ENCODE assay signal across 16 cellular contexts in genomic region chr6:3319801-3320200, GRCh38.
DNase-seq lines count a peak whose midpoint lies in the region; ATAC-seq and TF ChIP-seq lines count a peak whose summit lies in the region.
"Had no signal": no experiment of that assay in that cellular context is flagged by ENCODE, and none has a peak within 500 bp of the region (broad histone marks: within the 10 kb centered on the region; RNA-seq: fewer than 3 reads in every experiment).

No MANE protein-coding gene starts in this region.

- peaks cover 0 to 32% (median 10%) of the 10 kb centered on the region in 5 donors for H3K36me3 Mint-ChIP-seq in naive thymus-derived CD4-positive, alpha-beta T cell
- H3K36me3 Mint-ChIP-seq in type B pancreatic cell: peaks cover 29% of the 10 kb centered on the region
- peaks cover 55% of the 10 kb centered on the region for H3K36me3 Mint-ChIP-seq in Caco-2 (ENCODE audit: insufficient read depth, unreplicated experiment)

- DNase-seq in M059J (ENCODE audit: low read depth) (peak; percentile 30), coronary artery (ENCODE audit: low spot score) (peak; percentile 47), type B pancreatic cell (ENCODE audit: extremely low spot score, unreplicated experiment) (no peak), Caco-2 (no peak), left lung (no peak)
- DNase-seq in naive thymus-derived CD4-positive, alpha-beta T cell: no peak
- DNase-seq: CD4-positive, CD25-positive, alpha-beta regulatory T cell; COR-L47; DMS79 treated with DMSO at 0.1 percent for 48 hours; Kasumi-1; MG63; NCI-H187; PC-3; Right ventricle myocardium superior had no signal

- POLR2A ChIA-PET in naive thymus-derived CD4-positive, alpha-beta T cell (lab: Charles Lee): no interaction called here
- POLR2A ChIA-PET in Caco-2 (lab: Charles Lee): no interaction called here

- intact Hi-C loops in naive thymus-derived CD4-positive, alpha-beta T cell (cut with micrococcal nuclease): loop anchor here in 1 of 2 donors (5.0 kb wide), 1 partner anchor 52 kb away; no protein-coding TSS in a partner anchor
- intact Hi-C loops in Caco-2 (cut with micrococcal nuclease; ENCODE audit: unreplicated experiment): no loop called here
- intact Hi-C loops in left lung (cut with DNase I): no loop called here

- CTCF ChIA-PET in naive thymus-derived CD4-positive, alpha-beta T cell (lab: Charles Lee): no interaction called here
- CTCF ChIA-PET in Caco-2 (lab: Charles Lee): no interaction called here

- H3K27me3 Mint-ChIP-seq in naive thymus-derived CD4-positive, alpha-beta T cell: peaks cover 0 to 16% (median 0%) of the 10 kb centered on the region in 5 donors
- H3K27me3 Mint-ChIP-seq in type B pancreatic cell (no peaks in the 10 kb centered on the region), Caco-2 (ENCODE audit: insufficient read depth, unreplicated experiment) (no peaks in the 10 kb centered on the region)

- peaks cover 12 to 38% (median 30%) of the 10 kb centered on the region in 7 donors for H3K4me1 Mint-ChIP-seq in naive thymus-derived CD4-positive, alpha-beta T cell
- peaks cover 40% of the 10 kb centered on the region for H3K4me1 Mint-ChIP-seq in type B pancreatic cell (ENCODE audit: unreplicated experiment)
- peaks cover 9% of the 10 kb centered on the region for H3K4me1 Mint-ChIP-seq in Caco-2 (ENCODE audit: low read depth, unreplicated experiment)

- no peaks in the 10 kb centered on the region for H3K9me3 ChIP-seq in naive thymus-derived CD4-positive, alpha-beta T cell (ENCODE audit: control insufficient read depth in 2 of 3, low read length in 3 of 3)
- H3K9me3 ChIP-seq in Caco-2 (no peaks in the 10 kb centered on the region), left lung (no peaks in the 10 kb centered on the region)
- H3K9me3 ChIP-seq: MG63 had no signal

- peak overlapping the region in 6 of 9 donors; percentile 13 to 79 (median 50) for H3K27ac Mint-ChIP-seq in naive thymus-derived CD4-positive, alpha-beta T cell
- H3K27ac Mint-ChIP-seq in type B pancreatic cell (peak overlapping the region; percentile 21), Caco-2 (ENCODE audit: unreplicated experiment) (no peak overlapping the region)

- no peak overlapping the region for H3K4me3 ChIP-seq in coronary artery
- H3K4me3 ChIP-seq in naive thymus-derived CD4-positive, alpha-beta T cell (ENCODE audit: low read length): no peak overlapping the region
- no peak overlapping the region for H3K4me3 ChIP-seq in Caco-2 (ENCODE audit: low read depth, low read length)
- H3K4me3 ChIP-seq in left lung: no peak overlapping the region
- H3K4me3 ChIP-seq: MG63 had no signal

- peaks cover 0 to 4% (median 0%) of the 10 kb centered on the region in 3 experiments for H3K36me3 ChIP-seq in naive thymus-derived CD4-positive, alpha-beta T cell (ENCODE audit: control insufficient read depth in 2 of 3, insufficient read depth in 3 of 3, low read length in 3 of 3)
- no peaks in the 10 kb centered on the region; the same call in 1 of the 2 replicates for H3K36me3 ChIP-seq in Caco-2 (ENCODE audit: control insufficient read depth, insufficient read depth, low read length)
- H3K36me3 ChIP-seq in left lung: peaks cover 0 to 6% of the 10 kb centered on the region in 2 donors
- H3K36me3 ChIP-seq: MG63 had no signal

- H3K4me3 Mint-ChIP-seq in naive thymus-derived CD4-positive, alpha-beta T cell: no peak overlapping the region
- H3K4me3 Mint-ChIP-seq in type B pancreatic cell: no peak overlapping the region
- H3K4me3 Mint-ChIP-seq in Caco-2 (ENCODE audit: unreplicated experiment): no peak overlapping the region
- H3K4me3 Mint-ChIP-seq: CD4-positive, CD25-positive, alpha-beta regulatory T cell had no signal

- no peaks in the 10 kb centered on the region for H3K27me3 ChIP-seq in naive thymus-derived CD4-positive, alpha-beta T cell (ENCODE audit: control insufficient read depth in 2 of 2, insufficient read depth in 2 of 2, low read length in 2 of 2)
- H3K27me3 ChIP-seq in Caco-2 (replicated peaks; ENCODE audit: control insufficient read depth, insufficient read depth, low read length) (no peaks in the 10 kb centered on the region), left lung (no peaks in the 10 kb centered on the region)
- H3K27me3 ChIP-seq: MG63 had no signal

- TF ChIP-seq CTCF in coronary artery (IDR thresholded peaks at IDR 0.05): no peak
- no peak for TF ChIP-seq CTCF in type B pancreatic cell (conservative IDR thresholded peaks at IDR 0.05)
- no peak for TF ChIP-seq CTCF in Caco-2 (IDR thresholded peaks at IDR 0.05; ENCODE audit: insufficient read depth in 1 of 2, low read depth in 1 of 2, low read length in 1 of 2, severe bottlenecking in 1 of 2, unreplicated experiment in 1 of 2)
- TF ChIP-seq CTCF in left lung (IDR thresholded peaks at IDR 0.05): no peak

- H3K9me3 Mint-ChIP-seq in naive thymus-derived CD4-positive, alpha-beta T cell: no peaks in the 10 kb centered on the region
- no peaks in the 10 kb centered on the region for H3K9me3 Mint-ChIP-seq in type B pancreatic cell
- H3K9me3 Mint-ChIP-seq in Caco-2 (ENCODE audit: unreplicated experiment): no peaks in the 10 kb centered on the region

- no peak for ATAC-seq in naive thymus-derived CD4-positive, alpha-beta T cell
- ATAC-seq in HG03175 (IDR thresholded peaks at IDR 0.05; ENCODE audit: unreplicated experiment): no peak
- ATAC-seq in left lung: no peak
- ATAC-seq: HCT116, PC-3 had no signal

- H3K4me1 ChIP-seq in naive thymus-derived CD4-positive, alpha-beta T cell (ENCODE audit: control insufficient read depth in 2 of 2, insufficient read depth in 2 of 2, low read length in 2 of 2): peaks cover 7 to 24% of the 10 kb centered on the region in 2 donors
- H3K4me1 ChIP-seq in Caco-2 (no peaks in the 10 kb centered on the region), left lung (peaks cover 3 to 7% of the 10 kb centered on the region in 2 donors)

- no peak overlapping the region for H3K27ac ChIP-seq in coronary artery
- no peak overlapping the region for H3K27ac ChIP-seq in naive thymus-derived CD4-positive, alpha-beta T cell (ENCODE audit: low read depth, low read length)
- H3K27ac ChIP-seq in left lung: no peak overlapping the region

- BruUV-seq in Caco-2 (replicated peaks; lab: Mats Ljungman, UMichigan): no TSS peak

Comparison
In these comparisons a context has a peak if more than half of its experiments do, and no peak if none do; other contexts are left out.
1. DNase-seq: peak in M059J (single experiment) and coronary artery (single experiment); none in naive thymus-derived CD4-positive, alpha-beta T cell (0 of 9), type B pancreatic cell (single experiment), Caco-2 (0 of 2) and left lung (0 of 2).